Comparison of ENCODE assay signal across 8 cellular contexts in the genomic region with DNA sequence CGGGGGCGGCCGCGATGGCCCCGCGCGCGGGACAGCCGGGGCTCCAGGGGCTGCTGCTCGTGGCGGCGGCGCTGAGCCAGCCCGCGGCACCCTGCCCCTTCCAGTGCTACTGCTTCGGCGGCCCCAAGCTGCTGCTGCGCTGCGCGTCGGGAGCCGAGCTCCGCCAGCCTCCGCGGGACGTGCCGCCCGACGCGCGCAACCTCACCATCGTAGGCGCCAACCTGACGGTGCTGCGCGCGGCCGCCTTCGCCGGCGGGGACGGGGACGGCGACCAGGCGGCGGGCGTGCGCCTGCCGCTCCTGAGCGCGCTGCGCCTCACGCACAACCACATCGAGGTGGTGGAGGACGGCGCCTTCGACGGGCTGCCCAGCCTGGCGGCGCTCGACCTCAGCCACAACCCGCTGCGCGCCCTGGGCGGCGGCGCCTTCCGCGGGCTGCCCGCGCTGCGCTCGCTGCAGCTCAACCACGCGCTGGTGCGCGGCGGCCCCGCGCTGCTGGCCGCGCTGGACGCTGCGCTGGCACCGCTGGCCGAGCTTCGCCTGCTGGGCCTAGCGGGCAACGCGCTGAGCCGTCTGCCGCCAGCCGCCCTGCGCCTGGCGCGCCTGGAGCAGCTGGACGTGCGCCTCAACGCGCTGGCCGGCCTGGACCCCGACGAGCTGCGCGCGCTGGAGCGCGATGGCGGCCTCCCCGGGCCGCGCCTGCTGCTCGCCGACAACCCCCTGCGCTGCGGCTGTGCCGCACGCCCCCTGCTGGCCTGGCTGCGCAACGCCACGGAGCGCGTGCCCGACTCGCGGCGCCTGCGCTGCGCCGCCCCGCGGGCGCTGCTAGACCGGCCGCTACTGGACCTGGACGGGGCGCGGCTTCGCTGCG. TPM values are rescaled to one million over a fixed set of nuclear protein-coding genes. Genes with fewer than 3 reads are reported as not detected.
DNase-seq lines count a peak whose midpoint lies in the region; ATAC-seq and TF ChIP-seq lines count a peak whose summit lies in the region.

No MANE protein-coding gene starts in this region.

- H3K27ac ChIP-seq in gastroesophageal sphincter (no peak overlapping the region), substantia nigra (ENCODE audit: low read depth, low read length, poor library complexity, severe bottlenecking) (no peak overlapping the region)

- no TSS peak for BruUV-seq in Calu3 (replicated peaks; lab: Mats Ljungman, UMichigan)

- TF ChIP-seq POLR2A in gastroesophageal sphincter (IDR thresholded peaks at IDR 0.05) = no peak

- no peak for TF ChIP-seq EP300 in gastroesophageal sphincter (IDR thresholded peaks at IDR 0.05)

- H3K27me3 Mint-ChIP-seq in Calu3 (ENCODE audit: unreplicated experiment) = peaks cover 90% of the 10 kb centered on the region

- no peaks in the 10 kb centered on the region for H3K36me3 ChIP-seq in gastroesophageal sphincter

- CTCF ChIA-PET in Calu3 (lab: Charles Lee) = interaction anchor here (0.6 to 1.4 kb wide), 6 partner anchors 27 to 218 kb away, joined by 3 to 5 read pairs (median 4); partner anchors contain the start of gene SLCO2B1

- intact Hi-C loops in Calu3 (cut with micrococcal nuclease; ENCODE audit: unreplicated experiment) = no loop called here

- H3K9me3 ChIP-seq in gastroesophageal sphincter = no peaks in the 10 kb centered on the region

- DNase-seq in Calu3 (peak; percentile 93), HuH-7.5 (ENCODE audit: low spot score) (peak; percentile 95), RPMI8226 (peak; percentile 89), occipital lobe (lab: John Stamatoyannopoulos, UW) (peak; percentile 78), substantia nigra (lab: John Stamatoyannopoulos, UW) (peak in 42 of 49 donors; percentile 12 to 84 (median 51))
- peak; percentile 76 for DNase-seq in activated gamma-delta T cell treated with anti-CD3 and anti-CD28 coated beads, Interleukin-2, amount 50 U/mL, for 16 hours (ENCODE audit: low read depth)

- WGBS in gastroesophageal sphincter (ENCODE audit: low coverage in 1 of 2), 2 donors = no CpG with 5 or more reads among the region's 140 CpGs

- peak overlapping the region; percentile 66 for H3K4me3 Mint-ChIP-seq in Calu3 (ENCODE audit: low read depth, unreplicated experiment)

- H3K9me3 Mint-ChIP-seq in Calu3 (ENCODE audit: low read depth, unreplicated experiment) = no peaks in the 10 kb centered on the region

- no peak overlapping the region for H3K27ac Mint-ChIP-seq in Calu3 (ENCODE audit: unreplicated experiment)

- H3K36me3 Mint-ChIP-seq in Calu3 (ENCODE audit: insufficient read depth, unreplicated experiment) = peaks cover 9% of the 10 kb centered on the region

- H3K4me1 Mint-ChIP-seq in Calu3 (ENCODE audit: low read depth, unreplicated experiment) = no peaks in the 10 kb centered on the region

- peaks cover 0 to 29% (median 6%) of the 10 kb centered on the region in 3 donors for H3K4me1 ChIP-seq in gastroesophageal sphincter

- H3K4me3 ChIP-seq in gastroesophageal sphincter = peak overlapping the region in 1 of 2 donors; percentile 49

- peak; percentile 93 for TF ChIP-seq CTCF in Calu3 (IDR thresholded peaks at IDR 0.05; ENCODE audit: unreplicated experiment)
- TF ChIP-seq CTCF in gastroesophageal sphincter (IDR thresholded peaks at IDR 0.05) = peak in 3 of 4 experiments; percentile 90 to 99 (median 96)

- ATAC-seq in GM21515 (IDR thresholded peaks at IDR 0.05; ENCODE audit: unreplicated experiment) = peak; percentile 83
- peak; percentile 91 for ATAC-seq in gastroesophageal sphincter

- H3K27me3 ChIP-seq in gastroesophageal sphincter = peaks cover 81% of the 10 kb centered on the region

RNA-seq across cellular contexts. Expression of gene TPBGL, which starts 0.7 kb away (rescaled TPM):
- not detected in 2 replicates for total RNA-seq in Calu3 (2022)
- total RNA-seq in gastroesophageal sphincter = under 1 TPM in 2 of 4 donors, not detected in 2; 0.13 to 0.31 TPM
- under 0.01 TPM for total RNA-seq in occipital lobe
